24 cellular contexts compared by ENCODE assay signal in the genomic region with DNA sequence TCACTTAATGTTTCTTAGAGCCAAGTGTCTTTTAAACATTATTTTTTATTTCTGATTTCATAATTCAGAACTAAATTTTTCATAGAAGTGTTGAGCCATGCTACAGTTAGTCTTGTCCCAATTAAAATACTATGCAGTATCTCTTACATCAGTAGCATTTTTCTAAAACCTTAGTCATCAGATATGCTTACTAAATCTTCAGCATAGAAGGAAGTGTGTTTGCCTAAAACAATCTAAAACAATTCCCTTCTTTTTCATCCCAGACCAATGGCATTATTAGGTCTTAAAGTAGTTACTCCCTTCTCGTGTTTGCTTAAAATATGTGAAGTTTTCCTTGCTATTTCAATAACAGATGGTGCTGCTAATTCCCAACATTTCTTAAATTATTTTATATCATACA. TPM values are rescaled to one million over a fixed set of nuclear protein-coding genes. Genes with fewer than 3 reads are reported as not detected.
DNase-seq lines count a peak whose midpoint lies in the region; ATAC-seq, FAIRE-seq and TF ChIP-seq lines count a peak whose summit lies in the region.
"Had no signal": no experiment of that assay in that cellular context is flagged by ENCODE, and none has a peak within 500 bp of the region (broad histone marks: within the 10 kb centered on the region; RNA-seq: fewer than 3 reads in every experiment).

No MANE protein-coding gene starts in this region.

- TF ChIP-seq RAD21 in GM12878 (IDR thresholded peaks at IDR 0.05; ENCODE audit: insufficient read depth, low read depth, low read length) = no peak

- no peak overlapping the region for H3K4me2 ChIP-seq in GM12878 (ENCODE audit: control insufficient read depth, insufficient read depth)
- H3K4me2 ChIP-seq: A549 had no signal

- POLR2A ChIA-PET in GM12878 (lab: Charles Lee) = no interaction called here

- H4K20me1 ChIP-seq in GM12878 (ENCODE audit: control insufficient read depth, insufficient read depth) = no peaks in the 10 kb centered on the region

- TF ChIP-seq EP300 in GM12878 (IDR thresholded peaks at IDR 0.05; ENCODE audit: borderline replicate concordance in 1 of 2, control insufficient read depth in 1 of 2, low read depth in 2 of 2, low read length in 2 of 2) = no peak

- WGBS in GM12878 (ENCODE audit: insufficient coverage, insufficient replicate concordance, low lambda C conversion rate, missing lambda C conversion rate) = 46% methylated on average over 1 of the region's 1 CpG

- TF ChIP-seq POLR2A in GM12878 (IDR thresholded peaks at IDR 0.05; ENCODE audit: low read depth, low read length) = no peak

- no peaks in the 10 kb centered on the region; a peak in 3 of 4 replicates for H3K36me3 ChIP-seq in GM12878 (ENCODE audit: control insufficient read depth in 2 of 2, insufficient read depth in 2 of 2, low read length in 1 of 2)

- RAD21 ChIA-PET in GM12878 (lab: Charles Lee; ENCODE audit: unreplicated experiment) = no interaction called here

- no TSS peak for BruUV-seq in GM12878 (replicated peaks; lab: Mats Ljungman, UMichigan)

- H3K27ac ChIP-seq in GM12878 (ENCODE audit: control insufficient read depth, insufficient read depth) = no peak overlapping the region
- H3K27ac ChIP-seq: A549, HL-60 had no signal

- TF ChIP-seq CTCF in AG10803 (conservative IDR thresholded peaks at IDR 0.05; ENCODE audit: low read length) (no peak), GM12878 (IDR thresholded peaks at IDR 0.05 in 2 of 3, conservative IDR thresholded peaks at IDR 0.05 in 1 of 3; ENCODE audit: control insufficient read depth in 2 of 3, extremely low read depth in 1 of 3, insufficient read depth in 1 of 3, low read depth in 3 of 3, low read length in 3 of 3) (no peak), fibroblast of villous mesenchyme (IDR thresholded peaks at IDR 0.05; ENCODE audit: insufficient read depth, low read depth, low read length) (no peak)

- no peaks in the 10 kb centered on the region for H3K27me3 ChIP-seq in GM12878 (replicated peaks in 1 of 2; ENCODE audit: control insufficient read depth in 2 of 2, insufficient read depth in 2 of 2, low read length in 1 of 2)

- FAIRE-seq in GM12878 (lab: Jason Lieb, UNC) = no peak
- FAIRE-seq: A549, GM12891, H54, HTR-8/SVneo had no signal

- in situ Hi-C loops in GM12878 (cut with MboI) = no loop called here

- no peak overlapping the region for H2AFZ ChIP-seq in GM12878 (ENCODE audit: control insufficient read depth, low read depth, low read length)

- CTCF ChIA-PET in GM12878 (lab: Yijun Ruan, JAX) = no interaction called here

- peak; percentile 75 for DNase-seq in AG10803 (ENCODE audit: low read depth)
- DNase-seq in GM04503 (ENCODE audit: low read depth) = peak; percentile 49
- no peak for DNase-seq in GM12878 (ENCODE audit: low read depth, low spot score)
- peak; percentile 65 for DNase-seq in fibroblast of villous mesenchyme (ENCODE audit: low read depth)
- DNase-seq in stimulated activated naive CD4-positive, alpha-beta T cell treated with Interleukin-2 at 50 U/mL for 16 hours (lab: John Stamatoyannopoulos, UW) = no peak
- no peak for DNase-seq in stimulated activated CD4-positive, alpha-beta T cell treated with anti-CD3 and anti-CD28 coated beads, Interleukin-4, amount 100 ng/mL, for 24 hours
- DNase-seq: Calu3; CD4-positive, CD25-positive, alpha-beta regulatory T cell; DMS53; MV-4-11; NCI-H1417; NCI-H1930; NCI-H2171; NCI-H446; NCI-H69; OCI-M1; RPMI8226; SIG-M5 had no signal

- no peaks in the 10 kb centered on the region for H3K79me2 ChIP-seq in GM12878 (ENCODE audit: control insufficient read depth, insufficient read depth, low read length)

- no peaks in the 10 kb centered on the region for H3K4me1 ChIP-seq in GM12878 (ENCODE audit: control insufficient read depth, insufficient read depth, low read length)
- H3K4me1 ChIP-seq: A549 had no signal

- no peak overlapping the region for H3K9ac ChIP-seq in GM12878 (ENCODE audit: control insufficient read depth, insufficient read depth, low read length)

- ATAC-seq in GM12878 (no peak), GM19023 (IDR thresholded peaks at IDR 0.05; ENCODE audit: unreplicated experiment) (no peak)
- ATAC-seq: A549 had no signal

- no peak overlapping the region for H3K4me3 ChIP-seq in AG10803 (ENCODE audit: low read length)
- H3K4me3 ChIP-seq in GM12878 = no peak overlapping the region
- H3K4me3 ChIP-seq in fibroblast of villous mesenchyme (ENCODE audit: low read depth, low read length) = no peak overlapping the region
- H3K4me3 ChIP-seq: A549 had no signal

- SMC1A ChIA-PET in GM12878 (lab: Charles Lee; ENCODE audit: uncharacterized antibody, unreplicated experiment) = no interaction called here

- intact Hi-C loops in GM12878 (cut with micrococcal nuclease; ENCODE audit: unreplicated experiment) = no loop called here

- no peaks in the 10 kb centered on the region for H3K9me3 ChIP-seq in GM12878 (replicated peaks; ENCODE audit: control insufficient read depth, insufficient read depth, low read length)
- H3K9me3 ChIP-seq: A549 had no signal

TF ChIP-seq in GM12878, 131 proteins besides CTCF, POLR2A, EP300 and RAD21 (continues in another document):
- TF ChIP-seq TBL1XR1 (IDR thresholded peaks at IDR 0.05; ENCODE audit: low read depth, low read length) (no peak), NFXL1 (IDR thresholded peaks at IDR 0.05; ENCODE audit: borderline replicate concordance) (peak; percentile 29; the same call in 1 of the 2 replicates), CEBPB (IDR thresholded peaks at IDR 0.05; ENCODE audit: borderline replicate concordance in 1 of 2, low read depth in 2 of 2, low read length in 2 of 2) (no peak), MTA2 (IDR thresholded peaks at IDR 0.05; ENCODE audit: low read depth) (no peak), HCFC1 (IDR thresholded peaks at IDR 0.05; ENCODE audit: low read length) (no peak)
- TF ChIP-seq, protein P1, sequence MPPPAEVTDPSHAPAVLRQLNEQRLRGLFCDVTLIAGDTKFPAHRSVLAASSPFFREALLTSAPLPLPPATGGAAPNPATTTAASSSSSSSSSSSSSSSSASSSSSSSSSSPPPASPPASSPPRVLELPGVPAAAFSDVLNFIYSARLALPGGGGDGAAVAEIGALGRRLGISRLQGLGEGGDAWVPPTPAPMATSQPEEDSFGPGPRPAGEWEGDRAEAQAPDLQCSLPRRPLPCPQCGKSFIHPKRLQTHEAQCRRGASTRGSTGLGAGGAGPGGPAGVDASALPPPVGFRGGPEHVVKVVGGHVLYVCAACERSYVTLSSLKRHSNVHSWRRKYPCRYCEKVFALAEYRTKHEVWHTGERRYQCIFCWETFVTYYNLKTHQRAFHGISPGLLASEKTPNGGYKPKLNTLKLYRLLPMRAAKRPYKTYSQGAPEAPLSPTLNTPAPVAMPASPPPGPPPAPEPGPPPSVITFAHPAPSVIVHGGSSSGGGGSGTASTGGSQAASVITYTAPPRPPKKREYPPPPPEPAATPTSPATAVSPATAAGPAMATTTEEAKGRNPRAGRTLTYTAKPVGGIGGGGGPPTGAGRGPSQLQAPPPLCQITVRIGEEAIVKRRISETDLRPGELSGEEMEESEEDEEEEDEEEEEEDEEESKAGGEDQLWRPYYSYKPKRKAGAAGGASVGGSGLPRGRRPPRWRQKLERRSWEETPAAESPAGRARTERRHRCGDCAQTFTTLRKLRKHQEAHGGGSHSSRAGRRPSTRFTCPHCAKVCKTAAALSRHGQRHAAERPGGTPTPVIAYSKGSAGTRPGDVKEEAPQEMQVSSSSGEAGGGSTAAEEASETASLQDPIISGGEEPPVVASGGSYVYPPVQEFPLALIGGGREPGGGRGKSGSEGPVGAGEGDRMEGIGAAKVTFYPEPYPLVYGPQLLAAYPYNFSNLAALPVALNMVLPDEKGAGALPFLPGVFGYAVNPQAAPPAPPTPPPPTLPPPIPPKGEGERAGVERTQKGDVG (CRISPR knock-in tag; IDR thresholded peaks at IDR 0.05) = no peak
- TF ChIP-seq, protein P2, sequence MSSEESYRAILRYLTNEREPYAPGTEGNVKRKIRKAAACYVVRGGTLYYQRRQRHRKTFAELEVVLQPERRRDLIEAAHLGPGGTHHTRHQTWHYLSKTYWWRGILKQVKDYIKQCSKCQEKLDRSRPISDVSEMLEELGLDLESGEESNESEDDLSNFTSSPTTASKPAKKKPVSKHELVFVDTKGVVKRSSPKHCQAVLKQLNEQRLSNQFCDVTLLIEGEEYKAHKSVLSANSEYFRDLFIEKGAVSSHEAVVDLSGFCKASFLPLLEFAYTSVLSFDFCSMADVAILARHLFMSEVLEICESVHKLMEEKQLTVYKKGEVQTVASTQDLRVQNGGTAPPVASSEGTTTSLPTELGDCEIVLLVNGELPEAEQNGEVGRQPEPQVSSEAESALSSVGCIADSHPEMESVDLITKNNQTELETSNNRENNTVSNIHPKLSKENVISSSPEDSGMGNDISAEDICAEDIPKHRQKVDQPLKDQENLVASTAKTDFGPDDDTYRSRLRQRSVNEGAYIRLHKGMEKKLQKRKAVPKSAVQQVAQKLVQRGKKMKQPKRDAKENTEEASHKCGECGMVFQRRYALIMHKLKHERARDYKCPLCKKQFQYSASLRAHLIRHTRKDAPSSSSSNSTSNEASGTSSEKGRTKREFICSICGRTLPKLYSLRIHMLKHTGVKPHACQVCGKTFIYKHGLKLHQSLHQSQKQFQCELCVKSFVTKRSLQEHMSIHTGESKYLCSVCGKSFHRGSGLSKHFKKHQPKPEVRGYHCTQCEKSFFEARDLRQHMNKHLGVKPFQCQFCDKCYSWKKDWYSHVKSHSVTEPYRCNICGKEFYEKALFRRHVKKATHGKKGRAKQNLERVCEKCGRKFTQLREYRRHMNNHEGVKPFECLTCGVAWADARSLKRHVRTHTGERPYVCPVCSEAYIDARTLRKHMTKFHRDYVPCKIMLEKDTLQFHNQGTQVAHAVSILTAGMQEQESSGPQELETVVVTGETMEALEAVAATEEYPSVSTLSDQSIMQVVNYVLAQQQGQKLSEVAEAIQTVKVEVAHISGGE (CRISPR knock-in tag; IDR thresholded peaks at IDR 0.05) = no peak

RNA-seq across cellular contexts. Expression of gene BCAS3, which starts 13.6 kb away (rescaled TPM):
- total RNA-seq in GM12878 (2013; cell fraction: nucleolus; rRNA removed) = 113 and 125 TPM in 2 replicates
- total RNA-seq in GM12878 (2014; rRNA removed) = 5.5 and 9.8 TPM in 2 replicates
- 7.9 and 9.4 TPM in 2 replicates for total RNA-seq in GM12878 (2014; rRNA removed; fragmentation: Illumina TruSeq; extraction: Trizol)
- total RNA-seq in GM12878 (2021) = 6.2 and 6.9 TPM in 2 replicates
- 2.4 TPM for polyA plus RNA-seq in GM12878 (2011; ENCODE audit: low read depth)
- polyA plus RNA-seq in GM12878 (2011; rRNA removed) = 7.2 and 11.0 TPM in 2 replicates
- 6.2 and 7.5 TPM in 2 replicates for polyA plus RNA-seq in GM12878 (2011; cell fraction: cytosol; rRNA removed)
- polyA plus RNA-seq in GM12878 (2011; cell fraction: nucleus; rRNA removed) = 8.3 and 9.5 TPM in 2 replicates
- polyA plus RNA-seq in GM12878 (2012) = 4.6 and 5.2 TPM in 2 replicates
- polyA plus RNA-seq in GM12878 (2014; fragmentation: Illumina TruSeq; extraction: Trizol) = 4.6 and 8.2 TPM in 2 replicates
- polyA plus RNA-seq in GM12878 (2014; fragmentation: Nextera tagmentation; extraction: Ambion mirVana) = 1 to 10 TPM; 2.1 to 3.5 TPM
- polyA plus RNA-seq in GM12878 (2014; rRNA removed) = 7.3 and 8.5 TPM in 2 replicates
- polyA plus RNA-seq in GM12878 (2016; fragmentation: Nextera tagmentation; extraction: Ambion mirVana) = 1 to 10 TPM; 6.4 to 8.5 TPM
- 61.5 and 83.3 TPM in 2 replicates for polyA minus RNA-seq in GM12878 (2011; rRNA and poly(A)+ RNA removed)
- polyA minus RNA-seq in GM12878 (2011; cell fraction: cytosol; rRNA and poly(A)+ RNA removed) = 6.3 and 8.3 TPM in 2 replicates
- 45.0 and 67.3 TPM in 2 replicates for polyA minus RNA-seq in GM12878 (2011; cell fraction: nucleus; rRNA and poly(A)+ RNA removed)
- 21.3 and 23.7 TPM in 2 replicates for total RNA-seq in fibroblast of villous mesenchyme

Comparison
In these comparisons a context has a peak if more than half of its experiments do, and no peak if none do; other contexts are left out.
1. DNase-seq: peak in AG10803 (single experiment), GM04503 (single experiment) and fibroblast of villous mesenchyme (single experiment); none in GM12878 (single experiment), stimulated activated naive CD4-positive, alpha-beta T cell treated with Interleukin-2 at 50 U/mL for 16 hours (single experiment) and stimulated activated CD4-positive, alpha-beta T cell treated with anti-CD3 and anti-CD28 coated beads, Interleukin-4, amount 100 ng/mL, for 24 hours (single experiment).